In the genomic region with DNA sequence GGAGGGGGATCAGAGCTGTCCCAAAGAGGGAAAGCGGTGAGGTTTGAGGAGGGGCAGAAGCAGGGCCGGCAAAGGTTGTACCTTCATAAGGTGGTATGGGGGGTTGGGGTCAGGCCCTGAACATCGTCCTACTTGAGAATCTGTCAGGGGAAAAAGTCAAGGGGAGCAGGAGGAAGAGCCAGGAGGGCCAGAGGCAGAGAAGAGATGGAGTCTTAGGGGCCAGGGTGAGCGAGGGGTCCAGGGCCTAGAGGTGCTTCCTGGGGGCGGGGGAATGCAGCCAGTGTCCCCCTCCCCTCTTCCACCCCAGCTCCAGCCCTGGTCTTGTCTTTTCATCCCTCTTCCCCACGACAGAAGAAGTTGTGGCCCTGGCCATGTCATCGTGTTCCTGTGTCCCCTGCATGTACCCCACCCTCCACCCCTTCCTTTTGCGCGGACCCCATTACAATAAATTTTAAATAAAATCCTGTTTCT, we compare ENCODE assay signal across 8 cellular contexts. TPM values are rescaled to one million over a fixed set of nuclear protein-coding genes. Genes with fewer than 3 reads are reported as not detected.
DNase-seq lines count a peak whose midpoint lies in the region; ATAC-seq and TF ChIP-seq lines count a peak whose summit lies in the region.

No MANE protein-coding gene starts in this region.

- H3K4me3 Mint-ChIP-seq in CD4-positive, alpha-beta T cell = peak overlapping the region; percentile 91
- peak overlapping the region; percentile 83 to 95 for H3K4me3 Mint-ChIP-seq in effector memory CD8-positive, alpha-beta T cell

- no peaks in the 10 kb centered on the region for H3K9me3 ChIP-seq in CD4-positive, alpha-beta T cell (ENCODE audit: control insufficient read depth, low read length)
- H3K9me3 ChIP-seq in ovary = no peaks in the 10 kb centered on the region

- TF ChIP-seq POLR2A in ovary (IDR thresholded peaks at IDR 0.05) = no peak

- H3K9me3 Mint-ChIP-seq in CD4-positive, alpha-beta T cell = no peaks in the 10 kb centered on the region
- H3K9me3 Mint-ChIP-seq in effector memory CD8-positive, alpha-beta T cell = no peaks in the 10 kb centered on the region

- ATAC-seq in CD4-positive, alpha-beta T cell (ENCODE audit: poor library complexity) = no peak
- no peak for ATAC-seq in effector memory CD8-positive, alpha-beta T cell (replicated peaks)
- ATAC-seq in omental fat pad (ENCODE audit: low FRiP score) (no peak), GM21619 (IDR thresholded peaks at IDR 0.05; ENCODE audit: unreplicated experiment) (no peak)

- H3K36me3 Mint-ChIP-seq in CD4-positive, alpha-beta T cell (ENCODE audit: low read depth) = peaks cover 39% of the 10 kb centered on the region
- peaks cover 64% of the 10 kb centered on the region for H3K36me3 Mint-ChIP-seq in effector memory CD8-positive, alpha-beta T cell (ENCODE audit: insufficient read depth)

- intact Hi-C loops in CD4-positive, alpha-beta T cell (cut with DNase I, micrococcal nuclease) = no loop called here
- intact Hi-C loops in ovary (cut with DNase I) = loop anchor here in 2 of 4 donors (5.0 kb wide), 3 partner anchors 37 to 197 kb away; no protein-coding TSS in a partner anchor

- no peaks in the 10 kb centered on the region for H3K27me3 Mint-ChIP-seq in CD4-positive, alpha-beta T cell
- H3K27me3 Mint-ChIP-seq in effector memory CD8-positive, alpha-beta T cell = no peaks in the 10 kb centered on the region

- H3K4me1 Mint-ChIP-seq in CD4-positive, alpha-beta T cell (ENCODE audit: low read depth) = peaks cover 72% of the 10 kb centered on the region
- peaks cover 48 to 55% of the 10 kb centered on the region in 2 donors for H3K4me1 Mint-ChIP-seq in effector memory CD8-positive, alpha-beta T cell (ENCODE audit: low read depth in 2 of 2)

- H3K27ac Mint-ChIP-seq in CD4-positive, alpha-beta T cell = peak overlapping the region; percentile 87
- peak overlapping the region; percentile 91 to 94 for H3K27ac Mint-ChIP-seq in effector memory CD8-positive, alpha-beta T cell

- TF ChIP-seq EP300 in ovary (IDR thresholded peaks at IDR 0.05) = no peak

- TF ChIP-seq CTCF in CD4-positive, alpha-beta T cell (IDR thresholded peaks at IDR 0.05) = no peak
- TF ChIP-seq CTCF in ovary (IDR thresholded peaks at IDR 0.05) (no peak), omental fat pad (IDR thresholded peaks at IDR 0.05) (no peak)

- DNase-seq in CD4-positive, alpha-beta T cell = no peak
- peak; percentile 58 for DNase-seq in NCI-H69 (lab: John Stamatoyannopoulos, UW)
- no peak for DNase-seq in effector memory CD8-positive, alpha-beta T cell
- peak in 1 of 5 donors; percentile 55 for DNase-seq in ovary
- no peak for DNase-seq in stimulated activated CD8-positive, alpha-beta memory T cell treated with anti-CD3 and anti-CD28 coated beads, Interleukin-4, amount 100 ng/mL, for 48 hours
- no peak for DNase-seq in omental fat pad (ENCODE audit: low spot score)
- no peak for DNase-seq in NCI-H345 (lab: John Stamatoyannopoulos, UW)

- CTCF ChIA-PET in CD4-positive, alpha-beta T cell (lab: Charles Lee) = interaction anchor here (1.3 to 2.1 kb wide), 2 partner anchors 20 to 38 kb away, joined by 4 to 8 read pairs; a partner anchor contains a TSS

- 23 to 26% (median 25%) methylated on average over 9 of the region's 9 CpGs for WGBS in ovary, 3 donors

- H3K4me1 ChIP-seq in ovary (ENCODE audit: insufficient read depth) = peaks cover 34% of the 10 kb centered on the region

- H3K27ac ChIP-seq in CD4-positive, alpha-beta T cell (ENCODE audit: low read depth, low read length) = peak overlapping the region; percentile 52
- peak overlapping the region; percentile 36 to 89 for H3K27ac ChIP-seq in ovary

- POLR2A ChIA-PET in CD4-positive, alpha-beta T cell (lab: Charles Lee) = interaction anchor here (1.4 to 7.9 kb wide), 4 partner anchors 10 to 110 kb away, joined by 3 to 105 read pairs (median 6); a partner anchor contains a TSS

- no peaks in the 10 kb centered on the region for H3K36me3 ChIP-seq in ovary

- no peaks in the 10 kb centered on the region for H3K27me3 ChIP-seq in CD4-positive, alpha-beta T cell (ENCODE audit: control insufficient read depth, insufficient read depth, low read length)
- no peaks in the 10 kb centered on the region for H3K27me3 ChIP-seq in ovary

- H3K4me3 ChIP-seq in ovary = no peak overlapping the region

RNA-seq across cellular contexts. Expression of a gene that starts 1.3 kb away (rescaled TPM):
- total RNA-seq in CD4-positive, alpha-beta T cell = 1 to 10 TPM; 2.2 to 2.3 TPM
- 10 to 100 TPM; 26.0 to 64.5 (median 36.0) TPM for total RNA-seq in ovary
- polyA plus RNA-seq in ovary = 10 to 100 TPM in 1 of 2 donors, 1 to 10 TPM in 1; 6.3 to 28.6 TPM
- total RNA-seq in omental fat pad = 1 to 10 TPM in 2 of 4 donors, under 1 TPM in 2; 0.28 to 9.8 (median 1.0) TPM

RNA-seq across cellular contexts. Expression of a gene that starts 4.4 kb away (rescaled TPM):
- 100 to 1,000 TPM; 251 to 253 TPM for total RNA-seq in CD4-positive, alpha-beta T cell
- total RNA-seq in ovary (100 to 1,000 TPM in 5 of 7 donors, 10 to 100 TPM in 2; 50.6 to 256 (median 192) TPM), omental fat pad (10 to 100 TPM; 38.0 to 76.9 (median 57.7) TPM)
- 100 to 1,000 TPM; 105 to 152 TPM for polyA plus RNA-seq in ovary

RNA-seq across cellular contexts. Expression of a gene that starts 5.2 kb away (rescaled TPM):
- 10 to 100 TPM; 20.3 TPM for total RNA-seq in CD4-positive, alpha-beta T cell
- total RNA-seq in ovary (10 to 100 TPM; 41.3 to 83.6 (median 66.6) TPM), omental fat pad (10 to 100 TPM; 15.6 to 32.9 (median 20.6) TPM)
- polyA plus RNA-seq in ovary = 10 to 100 TPM; 13.9 to 63.3 TPM

RNA-seq across cellular contexts. Expression of a gene that starts 9.5 kb away (rescaled TPM):
- total RNA-seq in CD4-positive, alpha-beta T cell = 100 to 1,000 TPM; 115 to 118 TPM
- 100 to 1,000 TPM in 6 of 7 donors, 10 to 100 TPM in 1; 74.2 to 191 (median 138) TPM for total RNA-seq in ovary
- 10 to 100 TPM; 56.4 to 93.3 TPM for polyA plus RNA-seq in ovary
- 100 to 1,000 TPM; 101 to 151 (median 129) TPM for total RNA-seq in omental fat pad

RNA-seq across cellular contexts. Expression of a gene that starts 20.2 kb away (rescaled TPM):
- total RNA-seq in CD4-positive, alpha-beta T cell = 100 to 1,000 TPM in 1 of 2 experiments, 10 to 100 TPM in 1; 99.0 to 101 TPM
- 10 to 100 TPM; 15.9 to 31.0 (median 20.7) TPM for total RNA-seq in ovary
- 10 to 100 TPM; 14.4 to 30.6 TPM for polyA plus RNA-seq in ovary
- 10 to 100 TPM in 3 of 4 donors, 1 to 10 TPM in 1; 9.2 to 25.2 (median 13.1) TPM for total RNA-seq in omental fat pad
